In genomic region chr7:91264924-91265681, GRCh38 we compare ENCODE assay signal across 8 cellular contexts. TPM values are rescaled to one million over a fixed set of nuclear protein-coding genes. Genes with fewer than 3 reads are reported as not detected.
DNase-seq lines count a peak whose midpoint lies in the region; ATAC-seq and TF ChIP-seq lines count a peak whose summit lies in the region.

No MANE protein-coding gene starts in this region.

- no peak for TF ChIP-seq CTCF in OCI-LY7 (conservative IDR thresholded peaks at IDR 0.05; ENCODE audit: low read length)
- no peak for TF ChIP-seq CTCF in choroid plexus epithelial cell (conservative IDR thresholded peaks at IDR 0.05; ENCODE audit: low read depth, low read length)

- no peaks in the 10 kb centered on the region for H3K9me2 ChIP-seq in OCI-LY7 (ENCODE audit: insufficient read depth, low read length)

- H3K4me3 Mint-ChIP-seq in stimulated activated effector memory CD8-positive, alpha-beta T cell treated with anti-CD3 and anti-CD28 coated beads, Interleukin-12 subunit alpha, Interleukin-12 subunit beta, amount 100 ng/mL, for 72 hours: peak overlapping the region; percentile 31

- no peaks in the 10 kb centered on the region for H3K36me3 Mint-ChIP-seq in stimulated activated effector memory CD8-positive, alpha-beta T cell treated with anti-CD3 and anti-CD28 coated beads, Interleukin-12 subunit alpha, Interleukin-12 subunit beta, amount 100 ng/mL, for 72 hours

- H3K4me1 Mint-ChIP-seq in stimulated activated effector memory CD8-positive, alpha-beta T cell treated with anti-CD3 and anti-CD28 coated beads, Interleukin-12 subunit alpha, Interleukin-12 subunit beta, amount 100 ng/mL, for 72 hours: no peaks in the 10 kb centered on the region

- H3K27ac ChIP-seq in OCI-LY7 (ENCODE audit: low read depth, low read length, poor library complexity, severe bottlenecking): no peak overlapping the region

- BruUV-seq in OCI-LY7 (replicated peaks; lab: Mats Ljungman, UMichigan): no TSS peak

- in situ Hi-C loops in G401 (cut with HindIII; ENCODE audit: low sequenced_read_pairs): no loop called here

- peak overlapping the region; percentile 77 for H3K4me3 ChIP-seq in OCI-LY7 (ENCODE audit: low read depth, low read length, poor library complexity, severe bottlenecking)
- peak overlapping the region; percentile 73 for H3K4me3 ChIP-seq in choroid plexus epithelial cell (ENCODE audit: low read depth, low read length)

- H3K9me3 Mint-ChIP-seq in stimulated activated effector memory CD8-positive, alpha-beta T cell treated with anti-CD3 and anti-CD28 coated beads, Interleukin-12 subunit alpha, Interleukin-12 subunit beta, amount 100 ng/mL, for 72 hours: no peaks in the 10 kb centered on the region

- no peaks in the 10 kb centered on the region for H3K9me3 ChIP-seq in OCI-LY7 (ENCODE audit: low read length)

- no peaks in the 10 kb centered on the region for H3K79me2 ChIP-seq in OCI-LY7 (ENCODE audit: insufficient read depth, low read depth, low read length)

- intact Hi-C loops in OCI-LY7 (cut with micrococcal nuclease; ENCODE audit: unreplicated experiment): loop anchor here (2.0 to 5.0 kb wide), 2 partner anchors 176 to 558 kb away; no protein-coding TSS in a partner anchor
- intact Hi-C loops in left colon (cut with DNase I, micrococcal nuclease): loop anchor here in 1 of 2 donors (10.0 kb wide), 1 partner anchor 180 kb away; no protein-coding TSS in a partner anchor

- H3K36me3 ChIP-seq in OCI-LY7 (ENCODE audit: insufficient read depth, low read length): no peaks in the 10 kb centered on the region

- H4K20me1 ChIP-seq in OCI-LY7 (ENCODE audit: insufficient read depth, low read length): no peaks in the 10 kb centered on the region; the same call in 1 of the 2 replicates

- CTCF ChIA-PET in OCI-LY7 (lab: Charles Lee; ENCODE audit: unreplicated experiment): no interaction called here

- POLR2A ChIA-PET in OCI-LY7 (lab: Charles Lee): interaction anchor here (0.6 kb wide), 2 partner anchors 691 to 1001 kb away, joined by 3 to 4 read pairs; no protein-coding TSS in a partner anchor

- peaks cover 12% of the 10 kb centered on the region for H3K4me1 ChIP-seq in OCI-LY7 (ENCODE audit: insufficient read depth, low read length, poor library complexity, severe bottlenecking)

- DNase-seq in G401 (ENCODE audit: low spot score) (peak; percentile 68), HT1080 (ENCODE audit: low read depth) (peak; percentile 34), OCI-LY7 (ENCODE audit: low spot score) (peak; percentile 46), choroid plexus epithelial cell (ENCODE audit: low read depth) (peak; percentile 83), left colon (peak; percentile 50 to 67)
- no peak for DNase-seq in stimulated activated effector memory CD8-positive, alpha-beta T cell treated with anti-CD3 and anti-CD28 coated beads, Interleukin-12 subunit alpha, Interleukin-12 subunit beta, amount 100 ng/mL, for 72 hours (ENCODE audit: low spot score in 2 of 2)
- DNase-seq in effector CD8-positive, alpha-beta T cell (lab: John Stamatoyannopoulos, UW): no peak

- no peak overlapping the region for H3K27ac Mint-ChIP-seq in stimulated activated effector memory CD8-positive, alpha-beta T cell treated with anti-CD3 and anti-CD28 coated beads, Interleukin-12 subunit alpha, Interleukin-12 subunit beta, amount 100 ng/mL, for 72 hours

- ATAC-seq in GM21526 (IDR thresholded peaks at IDR 0.05; ENCODE audit: low FRiP score, unreplicated experiment) (peak; percentile 48), left colon (peak; percentile 54)
- ATAC-seq in stimulated activated effector memory CD8-positive, alpha-beta T cell treated with anti-CD3 and anti-CD28 coated beads, Interleukin-12 subunit alpha, Interleukin-12 subunit beta, amount 100 ng/mL, for 72 hours: peak; percentile 29

- H2AFZ ChIP-seq in OCI-LY7 (ENCODE audit: low read length): peak overlapping the region; percentile 85

- peak overlapping the region; percentile 97 for H3K4me2 ChIP-seq in OCI-LY7 (ENCODE audit: low read length)

RNA-seq across cellular contexts. Expression of gene FZD1, which starts 0.9 kb away (rescaled TPM):
- total RNA-seq in G401 (2014; rRNA removed; shearing (Covaris generic)): 0.92 and 1.9 TPM in 2 replicates
- 6.2 and 8.5 TPM in 2 replicates for total RNA-seq in HT1080 (2014; rRNA removed; shearing (Covaris generic))
- 5.4 and 5.8 TPM in 2 replicates for polyA plus RNA-seq in HT1080 (2015; cell fraction: cytosol; rRNA removed)
- 4.4 and 5.3 TPM in 2 replicates for polyA plus RNA-seq in HT1080 (2015; cell fraction: nucleus; rRNA removed)
- 1.4 and 2.4 TPM in 2 replicates for total RNA-seq in OCI-LY7 (2014; rRNA removed; shearing (Covaris generic))
- total RNA-seq in OCI-LY7 (2022) (1.1 and 1.3 TPM in 2 replicates), left colon (10 to 100 TPM in 1 of 2 donors, 1 to 10 TPM in 1; 7.4 to 11.0 TPM)

Comparison
In these comparisons a context has a peak if more than half of its experiments do, and no peak if none do; other contexts are left out.
1. DNase-seq: peak in G401 (single experiment), HT1080 (single experiment), OCI-LY7 (single experiment), choroid plexus epithelial cell (single experiment) and left colon (2 of 2); none in stimulated activated effector memory CD8-positive, alpha-beta T cell treated with anti-CD3 and anti-CD28 coated beads, Interleukin-12 subunit alpha, Interleukin-12 subunit beta, amount 100 ng/mL, for 72 hours (0 of 2) and effector CD8-positive, alpha-beta T cell (single experiment).
2. Peak in every context shown above with its lines, with median percentiles within 50 percentile points of each other: ATAC-seq.